13 cellular contexts compared by ENCODE assay signal in the genomic region with DNA sequence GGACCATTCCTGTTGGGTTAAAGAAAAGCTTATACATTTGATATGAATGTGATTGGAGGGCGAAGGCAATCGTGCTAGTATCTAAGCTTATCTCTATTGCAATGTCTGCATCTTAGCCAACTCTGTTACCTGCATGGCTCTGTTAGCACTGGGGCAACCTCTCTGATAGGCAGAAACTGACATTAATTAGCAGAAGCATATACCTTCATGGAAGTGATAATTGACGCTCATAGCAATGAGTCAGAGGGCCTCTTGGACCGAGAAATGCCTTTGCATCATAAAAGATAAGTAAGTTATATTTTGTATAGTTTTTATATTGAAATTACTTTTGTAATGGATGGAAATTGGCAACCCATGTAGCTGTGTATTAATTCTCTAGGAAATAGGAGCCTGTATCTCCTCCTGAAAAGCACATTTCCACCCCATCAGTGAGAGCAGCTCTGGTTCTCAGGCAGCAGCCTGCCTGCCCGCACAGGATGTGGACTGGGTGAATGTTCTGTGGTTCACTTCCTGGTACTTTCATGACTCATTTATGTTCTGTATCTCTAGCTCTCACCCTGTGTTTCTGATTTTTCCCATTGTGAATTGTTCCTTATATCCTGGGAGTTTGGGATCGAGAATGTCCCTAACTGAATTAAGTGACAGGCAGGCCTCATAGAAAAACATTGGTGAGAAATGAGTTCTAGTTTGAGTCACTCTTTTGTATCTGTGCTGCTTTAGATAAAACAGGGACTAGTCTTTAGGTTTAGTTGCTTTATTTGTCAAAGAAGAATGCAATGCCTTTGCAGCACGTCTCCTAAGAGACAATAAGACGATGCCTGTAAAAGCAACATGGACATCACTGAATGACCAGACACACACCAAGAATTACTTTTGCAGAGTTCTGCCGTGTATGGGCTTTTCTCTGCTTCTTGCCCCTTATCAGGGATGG.
A peak's percentile ranks its signal among the peaks of the same experiment; 100 is the strongest.
DNase-seq lines count a peak whose midpoint lies in the region; ATAC-seq and TF ChIP-seq lines count a peak whose summit lies in the region.
"Had no signal": no experiment of that assay in that cellular context is flagged by ENCODE, and none has a peak within 500 bp of the region (broad histone marks: within the 10 kb centered on the region; RNA-seq: fewer than 3 reads in every experiment).

No MANE protein-coding gene starts in this region.

- H3K4me3 ChIP-seq in Jurkat, Clone E6-1 (ENCODE audit: low read length), result no peak overlapping the region
- H3K4me3 ChIP-seq: thyroid gland had no signal

- POLR2A ChIA-PET in activated CD4-positive, alpha-beta T cell treated with anti-CD3 and anti-CD28 coated beads for 36 hours (lab: Charles Lee), result no interaction called here

- H3K27me3 Mint-ChIP-seq in activated CD4-positive, alpha-beta T cell treated with anti-CD3 and anti-CD28 coated beads for 36 hours, result no peaks in the 10 kb centered on the region
- no peaks in the 10 kb centered on the region for H3K27me3 Mint-ChIP-seq in activated naive CD8-positive, alpha-beta T cell treated with anti-CD3 and anti-CD28 coated beads, Interleukin-2, amount 50 U/mL, for 24 hours
- H3K27me3 Mint-ChIP-seq in type B pancreatic cell, result no peaks in the 10 kb centered on the region
- H3K27me3 Mint-ChIP-seq: activated naive CD8-positive, alpha-beta T cell had no signal

- peaks cover 8% of the 10 kb centered on the region for H3K4me1 Mint-ChIP-seq in activated CD4-positive, alpha-beta T cell treated with anti-CD3 and anti-CD28 coated beads for 36 hours
- peaks cover 10% of the 10 kb centered on the region for H3K4me1 Mint-ChIP-seq in activated naive CD8-positive, alpha-beta T cell treated with anti-CD3 and anti-CD28 coated beads, Interleukin-2, amount 50 U/mL, for 24 hours
- H3K4me1 Mint-ChIP-seq in type B pancreatic cell (ENCODE audit: unreplicated experiment), result no peaks in the 10 kb centered on the region

- no peak overlapping the region for H3K4me3 Mint-ChIP-seq in activated CD4-positive, alpha-beta T cell treated with anti-CD3 and anti-CD28 coated beads for 36 hours
- H3K4me3 Mint-ChIP-seq in activated naive CD8-positive, alpha-beta T cell treated with anti-CD3 and anti-CD28 coated beads, Interleukin-2, amount 50 U/mL, for 24 hours, result no peak overlapping the region
- H3K4me3 Mint-ChIP-seq in type B pancreatic cell, result no peak overlapping the region
- H3K4me3 Mint-ChIP-seq: activated naive CD8-positive, alpha-beta T cell; neural crest cell had no signal

- H3K36me3 Mint-ChIP-seq in activated CD4-positive, alpha-beta T cell treated with anti-CD3 and anti-CD28 coated beads for 36 hours (ENCODE audit: low read depth), result no peaks in the 10 kb centered on the region
- H3K36me3 Mint-ChIP-seq in activated naive CD8-positive, alpha-beta T cell treated with anti-CD3 and anti-CD28 coated beads, Interleukin-2, amount 50 U/mL, for 24 hours (ENCODE audit: low read depth), result no peaks in the 10 kb centered on the region
- H3K36me3 Mint-ChIP-seq in type B pancreatic cell, result no peaks in the 10 kb centered on the region
- H3K36me3 Mint-ChIP-seq: activated naive CD8-positive, alpha-beta T cell had no signal

- H3K27ac Mint-ChIP-seq in activated CD4-positive, alpha-beta T cell treated with anti-CD3 and anti-CD28 coated beads for 36 hours, result no peak overlapping the region
- H3K27ac Mint-ChIP-seq in activated naive CD8-positive, alpha-beta T cell treated with anti-CD3 and anti-CD28 coated beads, Interleukin-2, amount 50 U/mL, for 24 hours, result no peak overlapping the region
- H3K27ac Mint-ChIP-seq in type B pancreatic cell, result no peak overlapping the region
- H3K27ac Mint-ChIP-seq: activated naive CD8-positive, alpha-beta T cell had no signal

- intact Hi-C loops in activated CD4-positive, alpha-beta T cell treated with anti-CD3 and anti-CD28 coated beads for 36 hours (cut with DNase I, micrococcal nuclease), result no loop called here

- CTCF ChIA-PET in activated CD4-positive, alpha-beta T cell treated with anti-CD3 and anti-CD28 coated beads for 36 hours (lab: Charles Lee), result no interaction called here

- peak; percentile 51 for DNase-seq in activated CD4-positive, alpha-beta T cell treated with anti-CD3 and anti-CD28 coated beads for 36 hours
- DNase-seq in activated CD4-positive, alpha-beta T cell treated with anti-CD3 and anti-CD28 coated beads, Interleukin-2, amount 50 U/mL, for 1 hour, result no peak
- peak; percentile 76 for DNase-seq in Jurkat, Clone E6-1 (ENCODE audit: low read depth, low spot score)
- DNase-seq in activated naive CD8-positive, alpha-beta T cell treated with anti-CD3 and anti-CD28 coated beads, Interleukin-2, amount 50 U/mL, for 24 hours, result no peak
- DNase-seq in stimulated activated CD8-positive, alpha-beta memory T cell treated with anti-CD3 and anti-CD28 coated beads, Interleukin-12 subunit alpha, Interleukin-12 subunit beta, amount 100 ng/mL, for 24 hours (ENCODE audit: extremely low read depth), result peak; percentile 2
- DNase-seq in type B pancreatic cell (ENCODE audit: extremely low spot score, unreplicated experiment), result no peak
- no peak for DNase-seq in T1000 (lab: John Stamatoyannopoulos, UW)
- DNase-seq: GDM1; stimulated activated CD4-positive, alpha-beta T cell treated with anti-CD3 and anti-CD28 coated beads, Interleukin-2, amount 100 ng/mL, for 48 hours; thyroid gland had no signal

- peak; percentile 81 for ATAC-seq in activated CD4-positive, alpha-beta T cell treated with anti-CD3 and anti-CD28 coated beads for 36 hours
- ATAC-seq in activated naive CD8-positive, alpha-beta T cell treated with anti-CD3 and anti-CD28 coated beads, Interleukin-2, amount 50 U/mL, for 24 hours, result peak; percentile 43
- ATAC-seq in GM19328 (IDR thresholded peaks at IDR 0.05; ENCODE audit: unreplicated experiment), result no peak

- H3K9me3 Mint-ChIP-seq in activated CD4-positive, alpha-beta T cell treated with anti-CD3 and anti-CD28 coated beads for 36 hours (ENCODE audit: low read depth), result peaks cover 4% of the 10 kb centered on the region
- peaks cover 7% of the 10 kb centered on the region for H3K9me3 Mint-ChIP-seq in activated naive CD8-positive, alpha-beta T cell treated with anti-CD3 and anti-CD28 coated beads, Interleukin-2, amount 50 U/mL, for 24 hours
- peaks cover 4% of the 10 kb centered on the region for H3K9me3 Mint-ChIP-seq in type B pancreatic cell
- H3K9me3 Mint-ChIP-seq: neural crest cell had no signal

- no peak for TF ChIP-seq CTCF in type B pancreatic cell (conservative IDR thresholded peaks at IDR 0.05)

Comparison
In these comparisons a context has a peak if more than half of its experiments do, and no peak if none do; other contexts are left out.
1. DNase-seq: peak in activated CD4-positive, alpha-beta T cell treated with anti-CD3 and anti-CD28 coated beads for 36 hours (single experiment), Jurkat, Clone E6-1 (single experiment) and stimulated activated CD8-positive, alpha-beta memory T cell treated with anti-CD3 and anti-CD28 coated beads, Interleukin-12 subunit alpha, Interleukin-12 subunit beta, amount 100 ng/mL, for 24 hours (single experiment); none in activated CD4-positive, alpha-beta T cell treated with anti-CD3 and anti-CD28 coated beads, Interleukin-2, amount 50 U/mL, for 1 hour (single experiment), activated naive CD8-positive, alpha-beta T cell treated with anti-CD3 and anti-CD28 coated beads, Interleukin-2, amount 50 U/mL, for 24 hours (single experiment), type B pancreatic cell (single experiment) and T1000 (single experiment).